In the genomic region with DNA sequence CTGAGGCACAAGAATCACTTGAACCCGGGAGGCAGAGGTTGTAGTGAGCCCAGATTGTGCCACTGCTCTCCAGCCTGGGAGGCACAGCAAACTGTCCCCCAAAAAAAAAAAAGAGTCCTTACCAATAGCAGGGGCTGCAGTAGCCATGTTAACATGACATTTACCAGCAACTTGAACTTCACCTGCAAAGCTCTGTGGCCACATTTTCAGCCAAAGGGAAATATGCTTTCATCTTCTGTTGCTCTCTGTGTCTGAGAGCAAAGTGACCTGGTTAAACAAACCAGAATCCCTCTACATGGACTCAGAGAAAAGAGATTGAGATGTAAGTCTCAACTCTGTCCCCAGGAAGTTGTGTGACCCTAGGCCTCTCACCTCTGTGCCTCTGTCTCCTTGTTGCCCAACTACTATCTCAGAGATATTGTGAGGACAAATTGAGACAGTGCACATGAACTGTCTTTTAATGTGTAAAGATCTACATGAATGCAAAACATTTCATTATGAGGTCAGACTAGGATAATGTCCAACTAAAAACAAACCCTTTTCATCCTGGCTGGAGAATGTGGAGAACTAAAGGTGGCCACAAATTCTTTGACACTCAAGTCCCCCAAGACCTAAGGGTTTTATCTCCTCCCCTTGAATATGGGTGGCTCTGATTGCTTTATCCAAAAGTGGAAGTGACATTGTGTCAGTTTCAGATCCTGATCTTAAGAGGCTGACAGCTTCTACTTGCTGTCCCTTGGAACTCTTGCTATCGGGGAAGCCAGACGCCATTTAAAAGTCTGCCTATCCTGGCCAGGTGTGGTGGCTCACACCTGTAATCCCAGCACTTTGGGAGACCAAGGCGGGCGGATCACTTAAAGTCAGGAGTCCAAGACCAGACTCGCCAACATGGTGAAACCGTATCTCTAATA, we compare ENCODE assay signal across 1 cellular context.
A peak's percentile ranks its signal among the peaks of the same experiment; 100 is the strongest.
TF ChIP-seq lines count a peak whose summit lies in the region.

No MANE protein-coding gene starts in this region.

TF ChIP-seq in HepG2, 621 proteins besides CTCF, POLR2A, EP300 and RAD21:
- TF ChIP-seq, protein P1, sequence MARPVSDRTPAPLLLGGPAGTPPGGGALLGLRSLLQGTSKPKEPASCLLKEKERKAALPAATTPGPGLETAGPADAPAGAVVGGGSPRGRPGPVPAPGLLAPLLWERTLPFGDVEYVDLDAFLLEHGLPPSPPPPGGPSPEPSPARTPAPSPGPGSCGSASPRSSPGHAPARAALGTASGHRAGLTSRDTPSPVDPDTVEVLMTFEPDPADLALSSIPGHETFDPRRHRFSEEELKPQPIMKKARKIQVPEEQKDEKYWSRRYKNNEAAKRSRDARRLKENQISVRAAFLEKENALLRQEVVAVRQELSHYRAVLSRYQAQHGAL (CRISPR knock-in tag; IDR thresholded peaks at IDR 0.05; ENCODE audit: not compliant biosample characterization): no peak
- TF ChIP-seq NR2F6 (IDR thresholded peaks at IDR 0.05): 0 out of 2 replicates have a peak, but pooled peaks have one; percentile 14
- no peak for TF ChIP-seq NR2F6 (CRISPR knock-in tag; IDR thresholded peaks at IDR 0.05)
- TF ChIP-seq, protein P2, sequence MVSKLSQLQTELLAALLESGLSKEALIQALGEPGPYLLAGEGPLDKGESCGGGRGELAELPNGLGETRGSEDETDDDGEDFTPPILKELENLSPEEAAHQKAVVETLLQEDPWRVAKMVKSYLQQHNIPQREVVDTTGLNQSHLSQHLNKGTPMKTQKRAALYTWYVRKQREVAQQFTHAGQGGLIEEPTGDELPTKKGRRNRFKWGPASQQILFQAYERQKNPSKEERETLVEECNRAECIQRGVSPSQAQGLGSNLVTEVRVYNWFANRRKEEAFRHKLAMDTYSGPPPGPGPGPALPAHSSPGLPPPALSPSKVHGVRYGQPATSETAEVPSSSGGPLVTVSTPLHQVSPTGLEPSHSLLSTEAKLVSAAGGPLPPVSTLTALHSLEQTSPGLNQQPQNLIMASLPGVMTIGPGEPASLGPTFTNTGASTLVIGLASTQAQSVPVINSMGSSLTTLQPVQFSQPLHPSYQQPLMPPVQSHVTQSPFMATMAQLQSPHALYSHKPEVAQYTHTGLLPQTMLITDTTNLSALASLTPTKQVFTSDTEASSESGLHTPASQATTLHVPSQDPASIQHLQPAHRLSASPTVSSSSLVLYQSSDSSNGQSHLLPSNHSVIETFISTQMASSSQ (IDR thresholded peaks at IDR 0.05; ENCODE audit: low read depth): no peak
- TF ChIP-seq, protein P2 (CRISPR knock-in tag; IDR thresholded peaks at IDR 0.05; ENCODE audit: borderline replicate concordance): no peak
- peak; percentile 92 for TF ChIP-seq SKI (IDR thresholded peaks at IDR 0.05; ENCODE audit: partially characterized antibody)
- TF ChIP-seq, protein P3, sequence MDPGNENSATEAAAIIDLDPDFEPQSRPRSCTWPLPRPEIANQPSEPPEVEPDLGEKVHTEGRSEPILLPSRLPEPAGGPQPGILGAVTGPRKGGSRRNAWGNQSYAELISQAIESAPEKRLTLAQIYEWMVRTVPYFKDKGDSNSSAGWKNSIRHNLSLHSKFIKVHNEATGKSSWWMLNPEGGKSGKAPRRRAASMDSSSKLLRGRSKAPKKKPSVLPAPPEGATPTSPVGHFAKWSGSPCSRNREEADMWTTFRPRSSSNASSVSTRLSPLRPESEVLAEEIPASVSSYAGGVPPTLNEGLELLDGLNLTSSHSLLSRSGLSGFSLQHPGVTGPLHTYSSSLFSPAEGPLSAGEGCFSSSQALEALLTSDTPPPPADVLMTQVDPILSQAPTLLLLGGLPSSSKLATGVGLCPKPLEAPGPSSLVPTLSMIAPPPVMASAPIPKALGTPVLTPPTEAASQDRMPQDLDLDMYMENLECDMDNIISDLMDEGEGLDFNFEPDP (CRISPR knock-in tag; conservative IDR thresholded peaks at IDR 0.05): no peak
- TF ChIP-seq TBL1XR1 (IDR thresholded peaks at IDR 0.05; ENCODE audit: borderline replicate concordance, low read length, partially characterized antibody): peak; percentile 61
- 0 out of 2 replicates have a peak, but pooled peaks have one; percentile 20 for TF ChIP-seq SAP130 (CRISPR knock-in tag; IDR thresholded peaks at IDR 0.05; ENCODE audit: low read depth)
- peak; percentile 43; the same call in 1 of the 2 replicates for TF ChIP-seq RXRB (CRISPR knock-in tag; IDR thresholded peaks at IDR 0.05; ENCODE audit: borderline replicate concordance)
- TF ChIP-seq, protein P4, sequence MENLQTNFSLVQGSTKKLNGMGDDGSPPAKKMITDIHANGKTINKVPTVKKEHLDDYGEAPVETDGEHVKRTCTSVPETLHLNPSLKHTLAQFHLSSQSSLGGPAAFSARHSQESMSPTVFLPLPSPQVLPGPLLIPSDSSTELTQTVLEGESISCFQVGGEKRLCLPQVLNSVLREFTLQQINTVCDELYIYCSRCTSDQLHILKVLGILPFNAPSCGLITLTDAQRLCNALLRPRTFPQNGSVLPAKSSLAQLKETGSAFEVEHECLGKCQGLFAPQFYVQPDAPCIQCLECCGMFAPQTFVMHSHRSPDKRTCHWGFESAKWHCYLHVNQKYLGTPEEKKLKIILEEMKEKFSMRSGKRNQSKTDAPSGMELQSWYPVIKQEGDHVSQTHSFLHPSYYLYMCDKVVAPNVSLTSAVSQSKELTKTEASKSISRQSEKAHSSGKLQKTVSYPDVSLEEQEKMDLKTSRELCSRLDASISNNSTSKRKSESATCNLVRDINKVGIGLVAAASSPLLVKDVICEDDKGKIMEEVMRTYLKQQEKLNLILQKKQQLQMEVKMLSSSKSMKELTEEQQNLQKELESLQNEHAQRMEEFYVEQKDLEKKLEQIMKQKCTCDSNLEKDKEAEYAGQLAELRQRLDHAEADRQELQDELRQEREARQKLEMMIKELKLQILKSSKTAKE (CRISPR knock-in tag; IDR thresholded peaks at IDR 0.05; ENCODE audit: borderline replicate concordance): peak; percentile 50; the same call in 1 of the 2 replicates
- TF ChIP-seq ZNF614 (CRISPR knock-in tag; IDR thresholded peaks at IDR 0.05; ENCODE audit: borderline replicate concordance): no peak
- no peak for TF ChIP-seq ZNF746 (CRISPR knock-in tag; IDR thresholded peaks at IDR 0.05)
- TF ChIP-seq BCL6 (CRISPR knock-in tag; IDR thresholded peaks at IDR 0.05): peak; percentile 47; the same call in 1 of the 2 replicates
- no peak for TF ChIP-seq EZH2 (conservative IDR thresholded peaks at IDR 0.05; ENCODE audit: low read depth, low read length)
- TF ChIP-seq TCF7 (IDR thresholded peaks at IDR 0.05; ENCODE audit: low read depth): peak; percentile 45; the same call in 1 of the 2 replicates
- TF ChIP-seq RARA (CRISPR knock-in tag; IDR thresholded peaks at IDR 0.05): peak; percentile 96
- peak; percentile 31; the same call in 1 of the 2 replicates for TF ChIP-seq RXRA (CRISPR knock-in tag; IDR thresholded peaks at IDR 0.05)
- TF ChIP-seq, protein P5, sequence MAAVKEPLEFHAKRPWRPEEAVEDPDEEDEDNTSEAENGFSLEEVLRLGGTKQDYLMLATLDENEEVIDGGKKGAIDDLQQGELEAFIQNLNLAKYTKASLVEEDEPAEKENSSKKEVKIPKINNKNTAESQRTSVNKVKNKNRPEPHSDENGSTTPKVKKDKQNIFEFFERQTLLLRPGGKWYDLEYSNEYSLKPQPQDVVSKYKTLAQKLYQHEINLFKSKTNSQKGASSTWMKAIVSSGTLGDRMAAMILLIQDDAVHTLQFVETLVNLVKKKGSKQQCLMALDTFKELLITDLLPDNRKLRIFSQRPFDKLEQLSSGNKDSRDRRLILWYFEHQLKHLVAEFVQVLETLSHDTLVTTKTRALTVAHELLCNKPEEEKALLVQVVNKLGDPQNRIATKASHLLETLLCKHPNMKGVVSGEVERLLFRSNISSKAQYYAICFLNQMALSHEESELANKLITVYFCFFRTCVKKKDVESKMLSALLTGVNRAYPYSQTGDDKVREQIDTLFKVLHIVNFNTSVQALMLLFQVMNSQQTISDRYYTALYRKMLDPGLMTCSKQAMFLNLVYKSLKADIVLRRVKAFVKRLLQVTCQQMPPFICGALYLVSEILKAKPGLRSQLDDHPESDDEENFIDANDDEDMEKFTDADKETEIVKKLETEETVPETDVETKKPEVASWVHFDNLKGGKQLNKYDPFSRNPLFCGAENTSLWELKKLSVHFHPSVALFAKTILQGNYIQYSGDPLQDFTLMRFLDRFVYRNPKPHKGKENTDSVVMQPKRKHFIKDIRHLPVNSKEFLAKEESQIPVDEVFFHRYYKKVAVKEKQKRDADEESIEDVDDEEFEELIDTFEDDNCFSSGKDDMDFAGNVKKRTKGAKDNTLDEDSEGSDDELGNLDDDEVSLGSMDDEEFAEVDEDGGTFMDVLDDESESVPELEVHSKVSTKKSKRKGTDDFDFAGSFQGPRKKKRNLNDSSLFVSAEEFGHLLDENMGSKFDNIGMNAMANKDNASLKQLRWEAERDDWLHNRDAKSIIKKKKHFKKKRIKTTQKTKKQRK (IDR thresholded peaks at IDR 0.05; ENCODE audit: low read length): no peak
- TF ChIP-seq, protein P6, sequence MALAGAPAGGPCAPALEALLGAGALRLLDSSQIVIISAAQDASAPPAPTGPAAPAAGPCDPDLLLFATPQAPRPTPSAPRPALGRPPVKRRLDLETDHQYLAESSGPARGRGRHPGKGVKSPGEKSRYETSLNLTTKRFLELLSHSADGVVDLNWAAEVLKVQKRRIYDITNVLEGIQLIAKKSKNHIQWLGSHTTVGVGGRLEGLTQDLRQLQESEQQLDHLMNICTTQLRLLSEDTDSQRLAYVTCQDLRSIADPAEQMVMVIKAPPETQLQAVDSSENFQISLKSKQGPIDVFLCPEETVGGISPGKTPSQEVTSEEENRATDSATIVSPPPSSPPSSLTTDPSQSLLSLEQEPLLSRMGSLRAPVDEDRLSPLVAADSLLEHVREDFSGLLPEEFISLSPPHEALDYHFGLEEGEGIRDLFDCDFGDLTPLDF (CRISPR knock-in tag; IDR thresholded peaks at IDR 0.05): no peak
- peak; percentile 40; the same call in 1 of the 2 replicates for TF ChIP-seq ETV5 (CRISPR knock-in tag; IDR thresholded peaks at IDR 0.05; ENCODE audit: borderline replicate concordance)
- TF ChIP-seq, protein P7, sequence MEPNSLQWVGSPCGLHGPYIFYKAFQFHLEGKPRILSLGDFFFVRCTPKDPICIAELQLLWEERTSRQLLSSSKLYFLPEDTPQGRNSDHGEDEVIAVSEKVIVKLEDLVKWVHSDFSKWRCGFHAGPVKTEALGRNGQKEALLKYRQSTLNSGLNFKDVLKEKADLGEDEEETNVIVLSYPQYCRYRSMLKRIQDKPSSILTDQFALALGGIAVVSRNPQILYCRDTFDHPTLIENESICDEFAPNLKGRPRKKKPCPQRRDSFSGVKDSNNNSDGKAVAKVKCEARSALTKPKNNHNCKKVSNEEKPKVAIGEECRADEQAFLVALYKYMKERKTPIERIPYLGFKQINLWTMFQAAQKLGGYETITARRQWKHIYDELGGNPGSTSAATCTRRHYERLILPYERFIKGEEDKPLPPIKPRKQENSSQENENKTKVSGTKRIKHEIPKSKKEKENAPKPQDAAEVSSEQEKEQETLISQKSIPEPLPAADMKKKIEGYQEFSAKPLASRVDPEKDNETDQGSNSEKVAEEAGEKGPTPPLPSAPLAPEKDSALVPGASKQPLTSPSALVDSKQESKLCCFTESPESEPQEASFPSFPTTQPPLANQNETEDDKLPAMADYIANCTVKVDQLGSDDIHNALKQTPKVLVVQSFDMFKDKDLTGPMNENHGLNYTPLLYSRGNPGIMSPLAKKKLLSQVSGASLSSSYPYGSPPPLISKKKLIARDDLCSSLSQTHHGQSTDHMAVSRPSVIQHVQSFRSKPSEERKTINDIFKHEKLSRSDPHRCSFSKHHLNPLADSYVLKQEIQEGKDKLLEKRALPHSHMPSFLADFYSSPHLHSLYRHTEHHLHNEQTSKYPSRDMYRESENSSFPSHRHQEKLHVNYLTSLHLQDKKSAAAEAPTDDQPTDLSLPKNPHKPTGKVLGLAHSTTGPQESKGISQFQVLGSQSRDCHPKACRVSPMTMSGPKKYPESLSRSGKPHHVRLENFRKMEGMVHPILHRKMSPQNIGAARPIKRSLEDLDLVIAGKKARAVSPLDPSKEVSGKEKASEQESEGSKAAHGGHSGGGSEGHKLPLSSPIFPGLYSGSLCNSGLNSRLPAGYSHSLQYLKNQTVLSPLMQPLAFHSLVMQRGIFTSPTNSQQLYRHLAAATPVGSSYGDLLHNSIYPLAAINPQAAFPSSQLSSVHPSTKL (CRISPR knock-in tag; IDR thresholded peaks at IDR 0.05): peak; percentile 30; the same call in 1 of the 2 replicates
- TF ChIP-seq ZFP37 (CRISPR knock-in tag; IDR thresholded peaks at IDR 0.05; ENCODE audit: borderline replicate concordance): no peak
- no peak for TF ChIP-seq HNF4A (CRISPR knock-in tag; IDR thresholded peaks at IDR 0.05)
- TF ChIP-seq ZNF792 (CRISPR knock-in tag; IDR thresholded peaks at IDR 0.05): peak; percentile 97; the same call in 1 of the 2 replicates
